In the genomic region with DNA sequence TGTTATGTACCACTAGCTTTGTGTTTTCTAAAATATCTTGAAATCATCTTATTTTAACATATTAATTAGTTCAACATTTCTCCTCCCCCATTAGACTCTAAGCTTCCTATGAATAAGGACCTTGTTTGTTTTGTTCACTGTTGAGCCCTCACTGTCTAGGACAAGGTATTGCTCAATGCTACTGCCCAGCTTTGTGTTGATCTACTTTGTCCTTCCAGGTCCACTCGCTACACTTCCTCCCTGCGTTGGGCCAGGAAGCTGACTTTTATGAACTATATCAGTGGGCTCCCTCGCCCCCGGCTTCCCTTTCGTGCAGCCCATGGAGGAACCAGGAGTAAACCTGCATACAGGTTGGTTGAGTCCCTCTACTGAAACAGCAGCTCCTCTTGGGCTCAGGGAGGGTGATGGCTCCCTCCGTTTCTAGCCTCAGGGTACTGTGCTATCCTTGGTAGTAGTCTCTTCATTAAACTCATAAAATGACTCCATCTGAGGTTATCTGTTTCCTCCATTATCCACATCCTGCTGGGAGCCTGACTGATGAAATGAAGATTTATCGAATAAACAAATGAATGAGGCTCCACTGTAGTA, we compare ENCODE assay signal across 1 cellular context.
A peak's percentile ranks its signal among the peaks of the same experiment; 100 is the strongest.
TF ChIP-seq lines count a peak whose summit lies in the region.

No MANE protein-coding gene starts in this region.

TF ChIP-seq in HepG2, 621 proteins besides CTCF, POLR2A, EP300 and RAD21 (continued from another document and continues in another):
- TF ChIP-seq, protein P1, sequence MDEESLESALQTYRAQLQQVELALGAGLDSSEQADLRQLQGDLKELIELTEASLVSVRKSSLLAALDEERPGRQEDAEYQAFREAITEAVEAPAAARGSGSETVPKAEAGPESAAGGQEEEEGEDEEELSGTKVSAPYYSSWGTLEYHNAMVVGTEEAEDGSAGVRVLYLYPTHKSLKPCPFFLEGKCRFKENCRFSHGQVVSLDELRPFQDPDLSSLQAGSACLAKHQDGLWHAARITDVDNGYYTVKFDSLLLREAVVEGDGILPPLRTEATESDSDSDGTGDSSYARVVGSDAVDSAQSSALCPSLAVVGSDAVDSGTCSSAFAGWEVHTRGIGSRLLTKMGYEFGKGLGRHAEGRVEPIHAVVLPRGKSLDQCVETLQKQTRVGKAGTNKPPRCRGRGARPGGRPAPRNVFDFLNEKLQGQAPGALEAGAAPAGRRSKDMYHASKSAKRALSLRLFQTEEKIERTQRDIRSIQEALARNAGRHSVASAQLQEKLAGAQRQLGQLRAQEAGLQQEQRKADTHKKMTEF (CRISPR knock-in tag; IDR thresholded peaks at IDR 0.05) = 0 out of 2 replicates have a peak, but pooled peaks have one; percentile 23
- TF ChIP-seq, protein P2, sequence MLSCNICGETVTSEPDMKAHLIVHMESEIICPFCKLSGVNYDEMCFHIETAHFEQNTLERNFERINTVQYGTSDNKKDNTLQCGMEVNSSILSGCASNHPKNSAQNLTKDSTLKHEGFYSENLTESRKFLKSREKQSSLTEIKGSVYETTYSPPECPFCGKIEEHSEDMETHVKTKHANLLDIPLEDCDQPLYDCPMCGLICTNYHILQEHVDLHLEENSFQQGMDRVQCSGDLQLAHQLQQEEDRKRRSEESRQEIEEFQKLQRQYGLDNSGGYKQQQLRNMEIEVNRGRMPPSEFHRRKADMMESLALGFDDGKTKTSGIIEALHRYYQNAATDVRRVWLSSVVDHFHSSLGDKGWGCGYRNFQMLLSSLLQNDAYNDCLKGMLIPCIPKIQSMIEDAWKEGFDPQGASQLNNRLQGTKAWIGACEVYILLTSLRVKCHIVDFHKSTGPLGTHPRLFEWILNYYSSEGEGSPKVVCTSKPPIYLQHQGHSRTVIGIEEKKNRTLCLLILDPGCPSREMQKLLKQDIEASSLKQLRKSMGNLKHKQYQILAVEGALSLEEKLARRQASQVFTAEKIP (CRISPR knock-in tag; IDR thresholded peaks at IDR 0.05; ENCODE audit: borderline replicate concordance) = no peak
- no peak for TF ChIP-seq RFX5 (IDR thresholded peaks at IDR 0.05; ENCODE audit: low read depth, low read length)
- no peak for TF ChIP-seq U2AF1 (optimal IDR thresholded peaks at IDR 0.05; ENCODE audit: low read depth, low read length)
- TF ChIP-seq, protein P3, sequence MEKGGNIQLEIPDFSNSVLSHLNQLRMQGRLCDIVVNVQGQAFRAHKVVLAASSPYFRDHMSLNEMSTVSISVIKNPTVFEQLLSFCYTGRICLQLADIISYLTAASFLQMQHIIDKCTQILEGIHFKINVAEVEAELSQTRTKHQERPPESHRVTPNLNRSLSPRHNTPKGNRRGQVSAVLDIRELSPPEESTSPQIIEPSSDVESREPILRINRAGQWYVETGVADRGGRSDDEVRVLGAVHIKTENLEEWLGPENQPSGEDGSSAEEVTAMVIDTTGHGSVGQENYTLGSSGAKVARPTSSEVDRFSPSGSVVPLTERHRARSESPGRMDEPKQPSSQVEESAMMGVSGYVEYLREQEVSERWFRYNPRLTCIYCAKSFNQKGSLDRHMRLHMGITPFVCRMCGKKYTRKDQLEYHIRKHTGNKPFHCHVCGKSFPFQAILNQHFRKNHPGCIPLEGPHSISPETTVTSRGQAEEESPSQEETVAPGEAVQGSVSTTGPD (CRISPR knock-in tag; IDR thresholded peaks at IDR 0.05) = no peak
- TF ChIP-seq, protein P4, sequence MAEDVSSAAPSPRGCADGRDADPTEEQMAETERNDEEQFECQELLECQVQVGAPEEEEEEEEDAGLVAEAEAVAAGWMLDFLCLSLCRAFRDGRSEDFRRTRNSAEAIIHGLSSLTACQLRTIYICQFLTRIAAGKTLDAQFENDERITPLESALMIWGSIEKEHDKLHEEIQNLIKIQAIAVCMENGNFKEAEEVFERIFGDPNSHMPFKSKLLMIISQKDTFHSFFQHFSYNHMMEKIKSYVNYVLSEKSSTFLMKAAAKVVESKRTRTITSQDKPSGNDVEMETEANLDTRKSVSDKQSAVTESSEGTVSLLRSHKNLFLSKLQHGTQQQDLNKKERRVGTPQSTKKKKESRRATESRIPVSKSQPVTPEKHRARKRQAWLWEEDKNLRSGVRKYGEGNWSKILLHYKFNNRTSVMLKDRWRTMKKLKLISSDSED (CRISPR knock-in tag; IDR thresholded peaks at IDR 0.05) = no peak
- TF ChIP-seq, protein P5, sequence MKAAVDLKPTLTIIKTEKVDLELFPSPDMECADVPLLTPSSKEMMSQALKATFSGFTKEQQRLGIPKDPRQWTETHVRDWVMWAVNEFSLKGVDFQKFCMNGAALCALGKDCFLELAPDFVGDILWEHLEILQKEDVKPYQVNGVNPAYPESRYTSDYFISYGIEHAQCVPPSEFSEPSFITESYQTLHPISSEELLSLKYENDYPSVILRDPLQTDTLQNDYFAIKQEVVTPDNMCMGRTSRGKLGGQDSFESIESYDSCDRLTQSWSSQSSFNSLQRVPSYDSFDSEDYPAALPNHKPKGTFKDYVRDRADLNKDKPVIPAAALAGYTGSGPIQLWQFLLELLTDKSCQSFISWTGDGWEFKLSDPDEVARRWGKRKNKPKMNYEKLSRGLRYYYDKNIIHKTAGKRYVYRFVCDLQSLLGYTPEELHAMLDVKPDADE (CRISPR knock-in tag; IDR thresholded peaks at IDR 0.05) = no peak
- TF ChIP-seq, protein P6, sequence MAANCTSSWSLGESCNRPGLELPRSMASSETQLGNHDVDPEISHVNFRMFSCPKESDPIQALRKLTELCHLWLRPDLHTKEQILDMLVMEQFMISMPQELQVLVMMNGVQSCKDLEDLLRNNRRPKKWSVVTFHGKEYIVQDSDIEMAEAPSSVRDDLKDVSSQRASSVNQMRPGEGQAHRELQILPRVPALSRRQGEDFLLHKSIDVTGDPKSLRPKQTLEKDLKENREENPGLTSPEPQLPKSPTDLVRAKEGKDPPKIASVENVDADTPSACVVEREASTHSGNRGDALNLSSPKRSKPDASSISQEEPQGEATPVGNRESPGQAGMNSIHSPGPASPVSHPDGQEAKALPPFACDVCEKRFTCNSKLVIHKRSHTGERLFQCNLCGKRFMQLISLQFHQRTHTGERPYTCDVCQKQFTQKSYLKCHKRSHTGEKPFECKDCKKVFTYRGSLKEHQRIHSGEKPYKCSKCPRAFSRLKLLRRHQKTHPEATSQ (CRISPR knock-in tag; IDR thresholded peaks at IDR 0.05; ENCODE audit: borderline replicate concordance) = no peak
- TF ChIP-seq, protein P7, sequence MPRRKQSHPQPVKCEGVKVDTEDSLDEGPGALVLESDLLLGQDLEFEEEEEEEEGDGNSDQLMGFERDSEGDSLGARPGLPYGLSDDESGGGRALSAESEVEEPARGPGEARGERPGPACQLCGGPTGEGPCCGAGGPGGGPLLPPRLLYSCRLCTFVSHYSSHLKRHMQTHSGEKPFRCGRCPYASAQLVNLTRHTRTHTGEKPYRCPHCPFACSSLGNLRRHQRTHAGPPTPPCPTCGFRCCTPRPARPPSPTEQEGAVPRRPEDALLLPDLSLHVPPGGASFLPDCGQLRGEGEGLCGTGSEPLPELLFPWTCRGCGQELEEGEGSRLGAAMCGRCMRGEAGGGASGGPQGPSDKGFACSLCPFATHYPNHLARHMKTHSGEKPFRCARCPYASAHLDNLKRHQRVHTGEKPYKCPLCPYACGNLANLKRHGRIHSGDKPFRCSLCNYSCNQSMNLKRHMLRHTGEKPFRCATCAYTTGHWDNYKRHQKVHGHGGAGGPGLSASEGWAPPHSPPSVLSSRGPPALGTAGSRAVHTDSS (CRISPR knock-in tag; conservative IDR thresholded peaks at IDR 0.05) = no peak
- TF ChIP-seq, protein P8, sequence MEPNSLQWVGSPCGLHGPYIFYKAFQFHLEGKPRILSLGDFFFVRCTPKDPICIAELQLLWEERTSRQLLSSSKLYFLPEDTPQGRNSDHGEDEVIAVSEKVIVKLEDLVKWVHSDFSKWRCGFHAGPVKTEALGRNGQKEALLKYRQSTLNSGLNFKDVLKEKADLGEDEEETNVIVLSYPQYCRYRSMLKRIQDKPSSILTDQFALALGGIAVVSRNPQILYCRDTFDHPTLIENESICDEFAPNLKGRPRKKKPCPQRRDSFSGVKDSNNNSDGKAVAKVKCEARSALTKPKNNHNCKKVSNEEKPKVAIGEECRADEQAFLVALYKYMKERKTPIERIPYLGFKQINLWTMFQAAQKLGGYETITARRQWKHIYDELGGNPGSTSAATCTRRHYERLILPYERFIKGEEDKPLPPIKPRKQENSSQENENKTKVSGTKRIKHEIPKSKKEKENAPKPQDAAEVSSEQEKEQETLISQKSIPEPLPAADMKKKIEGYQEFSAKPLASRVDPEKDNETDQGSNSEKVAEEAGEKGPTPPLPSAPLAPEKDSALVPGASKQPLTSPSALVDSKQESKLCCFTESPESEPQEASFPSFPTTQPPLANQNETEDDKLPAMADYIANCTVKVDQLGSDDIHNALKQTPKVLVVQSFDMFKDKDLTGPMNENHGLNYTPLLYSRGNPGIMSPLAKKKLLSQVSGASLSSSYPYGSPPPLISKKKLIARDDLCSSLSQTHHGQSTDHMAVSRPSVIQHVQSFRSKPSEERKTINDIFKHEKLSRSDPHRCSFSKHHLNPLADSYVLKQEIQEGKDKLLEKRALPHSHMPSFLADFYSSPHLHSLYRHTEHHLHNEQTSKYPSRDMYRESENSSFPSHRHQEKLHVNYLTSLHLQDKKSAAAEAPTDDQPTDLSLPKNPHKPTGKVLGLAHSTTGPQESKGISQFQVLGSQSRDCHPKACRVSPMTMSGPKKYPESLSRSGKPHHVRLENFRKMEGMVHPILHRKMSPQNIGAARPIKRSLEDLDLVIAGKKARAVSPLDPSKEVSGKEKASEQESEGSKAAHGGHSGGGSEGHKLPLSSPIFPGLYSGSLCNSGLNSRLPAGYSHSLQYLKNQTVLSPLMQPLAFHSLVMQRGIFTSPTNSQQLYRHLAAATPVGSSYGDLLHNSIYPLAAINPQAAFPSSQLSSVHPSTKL (CRISPR knock-in tag; IDR thresholded peaks at IDR 0.05) = peak; percentile 70
- TF ChIP-seq WIZ (CRISPR knock-in tag; IDR thresholded peaks at IDR 0.05) = peak; percentile 81; the same call in 1 of the 2 replicates
- TF ChIP-seq KLF6 (CRISPR knock-in tag; IDR thresholded peaks at IDR 0.05) = no peak
- TF ChIP-seq, protein P9, sequence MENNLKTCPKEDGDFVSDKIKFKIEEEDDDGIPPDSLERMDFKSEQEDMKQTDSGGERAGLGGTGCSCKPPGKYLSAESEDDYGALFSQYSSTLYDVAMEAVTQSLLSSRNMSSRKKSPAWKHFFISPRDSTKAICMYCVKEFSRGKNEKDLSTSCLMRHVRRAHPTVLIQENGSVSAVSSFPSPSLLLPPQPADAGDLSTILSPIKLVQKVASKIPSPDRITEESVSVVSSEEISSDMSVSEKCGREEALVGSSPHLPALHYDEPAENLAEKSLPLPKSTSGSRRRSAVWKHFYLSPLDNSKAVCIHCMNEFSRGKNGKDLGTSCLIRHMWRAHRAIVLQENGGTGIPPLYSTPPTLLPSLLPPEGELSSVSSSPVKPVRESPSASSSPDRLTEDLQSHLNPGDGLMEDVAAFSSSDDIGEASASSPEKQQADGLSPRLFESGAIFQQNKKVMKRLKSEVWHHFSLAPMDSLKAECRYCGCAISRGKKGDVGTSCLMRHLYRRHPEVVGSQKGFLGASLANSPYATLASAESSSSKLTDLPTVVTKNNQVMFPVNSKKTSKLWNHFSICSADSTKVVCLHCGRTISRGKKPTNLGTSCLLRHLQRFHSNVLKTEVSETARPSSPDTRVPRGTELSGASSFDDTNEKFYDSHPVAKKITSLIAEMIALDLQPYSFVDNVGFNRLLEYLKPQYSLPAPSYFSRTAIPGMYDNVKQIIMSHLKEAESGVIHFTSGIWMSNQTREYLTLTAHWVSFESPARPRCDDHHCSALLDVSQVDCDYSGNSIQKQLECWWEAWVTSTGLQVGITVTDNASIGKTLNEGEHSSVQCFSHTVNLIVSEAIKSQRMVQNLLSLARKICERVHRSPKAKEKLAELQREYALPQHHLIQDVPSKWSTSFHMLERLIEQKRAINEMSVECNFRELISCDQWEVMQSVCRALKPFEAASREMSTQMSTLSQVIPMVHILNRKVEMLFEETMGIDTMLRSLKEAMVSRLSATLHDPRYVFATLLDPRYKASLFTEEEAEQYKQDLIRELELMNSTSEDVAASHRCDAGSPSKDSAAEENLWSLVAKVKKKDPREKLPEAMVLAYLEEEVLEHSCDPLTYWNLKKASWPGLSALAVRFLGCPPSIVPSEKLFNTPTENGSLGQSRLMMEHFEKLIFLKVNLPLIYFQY (CRISPR knock-in tag; IDR thresholded peaks at IDR 0.05; ENCODE audit: borderline replicate concordance) = no peak
- TF ChIP-seq KAT2B (IDR thresholded peaks at IDR 0.05; ENCODE audit: borderline replicate concordance, low read depth, low read length) = no peak
- no peak for TF ChIP-seq GTF3A (CRISPR knock-in tag; conservative IDR thresholded peaks at IDR 0.05)
- TF ChIP-seq, protein P10, sequence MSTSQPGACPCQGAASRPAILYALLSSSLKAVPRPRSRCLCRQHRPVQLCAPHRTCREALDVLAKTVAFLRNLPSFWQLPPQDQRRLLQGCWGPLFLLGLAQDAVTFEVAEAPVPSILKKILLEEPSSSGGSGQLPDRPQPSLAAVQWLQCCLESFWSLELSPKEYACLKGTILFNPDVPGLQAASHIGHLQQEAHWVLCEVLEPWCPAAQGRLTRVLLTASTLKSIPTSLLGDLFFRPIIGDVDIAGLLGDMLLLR (CRISPR knock-in tag; IDR thresholded peaks at IDR 0.05) = no peak
- no peak for TF ChIP-seq ZEB1 (IDR thresholded peaks at IDR 0.05; ENCODE audit: insufficient replicate concordance, low read depth)
- TF ChIP-seq, protein P11, sequence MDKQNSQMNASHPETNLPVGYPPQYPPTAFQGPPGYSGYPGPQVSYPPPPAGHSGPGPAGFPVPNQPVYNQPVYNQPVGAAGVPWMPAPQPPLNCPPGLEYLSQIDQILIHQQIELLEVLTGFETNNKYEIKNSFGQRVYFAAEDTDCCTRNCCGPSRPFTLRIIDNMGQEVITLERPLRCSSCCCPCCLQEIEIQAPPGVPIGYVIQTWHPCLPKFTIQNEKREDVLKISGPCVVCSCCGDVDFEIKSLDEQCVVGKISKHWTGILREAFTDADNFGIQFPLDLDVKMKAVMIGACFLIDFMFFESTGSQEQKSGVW (CRISPR knock-in tag; IDR thresholded peaks at IDR 0.05; ENCODE audit: borderline replicate concordance) = no peak
- TF ChIP-seq, protein P12, sequence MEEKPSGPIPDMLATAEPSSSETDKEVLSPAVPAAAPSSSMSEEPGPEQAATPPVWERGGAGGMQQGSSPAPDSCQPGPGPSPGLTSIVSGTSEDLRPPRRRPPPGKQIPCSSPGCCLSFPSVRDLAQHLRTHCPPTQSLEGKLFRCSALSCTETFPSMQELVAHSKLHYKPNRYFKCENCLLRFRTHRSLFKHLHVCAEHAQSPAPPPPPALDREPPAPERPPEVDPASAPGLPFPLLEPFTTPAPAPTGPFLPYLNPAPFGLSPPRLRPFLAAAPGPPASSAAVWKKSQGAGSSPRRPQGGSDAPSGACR (CRISPR knock-in tag; IDR thresholded peaks at IDR 0.05) = no peak
- TF ChIP-seq ZNF350 (CRISPR knock-in tag; IDR thresholded peaks at IDR 0.05; ENCODE audit: borderline replicate concordance, low read depth) = no peak
- no peak for TF ChIP-seq TCF12 (IDR thresholded peaks at IDR 0.05)
- TF ChIP-seq TCF12 (CRISPR knock-in tag; IDR thresholded peaks at IDR 0.05) = no peak
- TF ChIP-seq KLF12 (CRISPR knock-in tag; IDR thresholded peaks at IDR 0.05; ENCODE audit: borderline replicate concordance) = no peak
- no peak for TF ChIP-seq GFI1 (CRISPR knock-in tag; IDR thresholded peaks at IDR 0.05; ENCODE audit: borderline replicate concordance)
- TF ChIP-seq ZNF296 (CRISPR knock-in tag; conservative IDR thresholded peaks at IDR 0.05) = no peak
- TF ChIP-seq ZNF570 (CRISPR knock-in tag; IDR thresholded peaks at IDR 0.05; ENCODE audit: borderline replicate concordance) = no peak
- no peak for TF ChIP-seq KDM3A (CRISPR knock-in tag; IDR thresholded peaks at IDR 0.05; ENCODE audit: low read depth)
- TF ChIP-seq ZSCAN31 (CRISPR knock-in tag; IDR thresholded peaks at IDR 0.05; ENCODE audit: low read depth) = no peak
- no peak for TF ChIP-seq DNMT1 (CRISPR knock-in tag; IDR thresholded peaks at IDR 0.05)
- TF ChIP-seq PHF8 (CRISPR knock-in tag; IDR thresholded peaks at IDR 0.05) = no peak
- TF ChIP-seq FOXA1 (IDR thresholded peaks at IDR 0.05) = no peak
- TF ChIP-seq FOXA1 (CRISPR knock-in tag; IDR thresholded peaks at IDR 0.05) = peak; percentile 74
